In genomic region chr4:170089274-170089742, GRCh38 we compare ENCODE assay signal across 8 cellular contexts. TPM values are rescaled to one million over a fixed set of nuclear protein-coding genes. Genes with fewer than 3 reads are reported as not detected.
DNase-seq lines count a peak whose midpoint lies in the region; ATAC-seq and TF ChIP-seq lines count a peak whose summit lies in the region.

No MANE protein-coding gene starts in this region.

- intact Hi-C loops in mucosa of descending colon (cut with DNase I, micrococcal nuclease), result no loop called here

- TF ChIP-seq CTCF in epithelial cell of proximal tubule (conservative IDR thresholded peaks at IDR 0.05; ENCODE audit: low read depth, low read length), result no peak
- TF ChIP-seq CTCF in mucosa of descending colon (IDR thresholded peaks at IDR 0.05), result no peak

- H3K4me1 ChIP-seq in mucosa of descending colon (ENCODE audit: low read depth) (peaks cover 3% of the 10 kb centered on the region), urinary bladder (ENCODE audit: insufficient read depth) (no peaks in the 10 kb centered on the region)

- no peak overlapping the region for H3K27ac ChIP-seq in urinary bladder (ENCODE audit: low read depth)

- DNase-seq in DMS 273 (lab: John Stamatoyannopoulos, UW; ENCODE audit: unreplicated experiment), result peak; percentile 37
- no peak for DNase-seq in DMS 273 treated with DMSO at 0.1 percent for 48 hours (lab: John Stamatoyannopoulos, UW)
- DNase-seq in HPDE6-E6E7 (ENCODE audit: extremely low spot score), result peak; percentile 14
- DNase-seq in SHP77 treated with DMSO at 0.1 percent for 48 hours (lab: John Stamatoyannopoulos, UW), result peak; percentile 26
- DNase-seq in epithelial cell of proximal tubule (ENCODE audit: low read depth), result no peak
- DNase-seq in mucosa of descending colon, result peak in 2 of 3 donors; percentile 22 to 37
- DNase-seq in NAMALWA (ENCODE audit: low spot score), result no peak

- H3K9me3 ChIP-seq in mucosa of descending colon, result no peaks in the 10 kb centered on the region

- ATAC-seq in mucosa of descending colon, result peak; percentile 42

- H3K36me3 ChIP-seq in mucosa of descending colon (ENCODE audit: low read depth) (no peaks in the 10 kb centered on the region), urinary bladder (ENCODE audit: insufficient read depth) (peaks cover 1% of the 10 kb centered on the region)

- H3K4me3 ChIP-seq in epithelial cell of proximal tubule (ENCODE audit: low read depth, low read length) (peak overlapping the region; percentile 69), mucosa of descending colon (peak overlapping the region; percentile 9), urinary bladder (ENCODE audit: low read depth, low read length) (peak overlapping the region; percentile 63)

- WGBS in urinary bladder, result under 1% methylated on average over 21 of the region's 21 CpGs

RNA-seq across cellular contexts. Expression of gene AADAT, which starts 0.4 kb away (rescaled TPM):
- total RNA-seq in epithelial cell of proximal tubule (12.5 and 17.4 TPM in 2 replicates), mucosa of descending colon (1 to 10 TPM; 3.2 to 5.5 (median 4.9) TPM), urinary bladder (12.1 TPM)
- 6.0 TPM for polyA plus RNA-seq in urinary bladder

Comparison
In these comparisons a context has a peak if more than half of its experiments do, and no peak if none do; other contexts are left out.
1. DNase-seq: peak in DMS 273 (single experiment), HPDE6-E6E7 (single experiment), SHP77 treated with DMSO at 0.1 percent for 48 hours (single experiment) and mucosa of descending colon (2 of 3); none in DMS 273 treated with DMSO at 0.1 percent for 48 hours (single experiment), epithelial cell of proximal tubule (single experiment) and NAMALWA (single experiment).
2. H3K4me3 ChIP-seq: peak in every context shown above with its lines; median percentile 69 in epithelial cell of proximal tubule; 63 in urinary bladder; 9 in mucosa of descending colon.